In the genomic region with DNA sequence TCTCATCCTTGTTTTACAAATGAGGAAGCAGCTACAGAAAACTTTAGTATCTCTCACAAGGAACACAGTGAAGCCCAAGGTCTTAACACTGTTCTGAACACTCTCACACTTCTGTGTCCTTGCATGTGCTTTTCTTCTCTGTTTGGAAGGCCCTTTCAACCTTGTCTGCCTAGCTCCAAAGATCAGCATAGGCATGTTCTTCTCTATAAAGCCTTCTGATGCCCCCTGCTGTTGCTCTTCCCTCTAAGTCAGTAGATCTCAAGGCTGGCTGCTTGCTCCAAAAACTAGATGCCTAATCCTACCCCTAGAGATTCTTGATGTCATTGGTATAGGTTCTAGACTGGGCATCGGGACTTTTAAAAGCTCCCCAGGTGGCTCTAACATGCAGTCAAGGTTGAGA, we compare ENCODE assay signal across 8 cellular contexts. TPM values are rescaled to one million over a fixed set of nuclear protein-coding genes. Genes with fewer than 3 reads are reported as not detected.
A peak's percentile ranks its signal among the peaks of the same experiment; 100 is the strongest.
DNase-seq lines count a peak whose midpoint lies in the region; ATAC-seq and TF ChIP-seq lines count a peak whose summit lies in the region.

No MANE protein-coding gene starts in this region.

- no peak overlapping the region for H2AFZ ChIP-seq in H9 (ENCODE audit: low read length)

- no peaks in the 10 kb centered on the region for H3K27me3 Mint-ChIP-seq in H9 (ENCODE audit: low read depth)

- H3K4ac ChIP-seq in H9 (ENCODE audit: low read depth, low read length), result no peak overlapping the region

- H4K20me1 ChIP-seq in H9 (ENCODE audit: control insufficient read depth, insufficient read depth, insufficient read length), result no peaks in the 10 kb centered on the region

- H2BK20ac ChIP-seq in H9 (ENCODE audit: low read depth, low read length, poor library complexity, severe bottlenecking), result no peak overlapping the region

- H3K4me3 Mint-ChIP-seq in H9, result no peak overlapping the region

- H3K79me1 ChIP-seq in H9 (ENCODE audit: insufficient read depth, low read depth, low read length, poor library complexity, severe bottlenecking), result peaks cover 2% of the 10 kb centered on the region

- H3K4me3 ChIP-seq in lower lobe of right lung (peak overlapping the region; percentile 24), suprapubic skin (no peak overlapping the region)

- no peak overlapping the region for H3K27ac ChIP-seq in H9 (ENCODE audit: insufficient read length, low read depth, low read length)
- H3K27ac ChIP-seq in lower lobe of right lung, result peak overlapping the region; percentile 73
- peak overlapping the region; percentile 64 for H3K27ac ChIP-seq in suprapubic skin

- no peak overlapping the region for H2BK120ac ChIP-seq in H9 (ENCODE audit: low read depth, low read length, poor library complexity, severe bottlenecking)

- H4K8ac ChIP-seq in H9 (replicated peaks; ENCODE audit: insufficient read length, low read depth, low read length), result no peak overlapping the region

- TF ChIP-seq POLR2A in suprapubic skin (IDR thresholded peaks at IDR 0.05), result no peak

- no peak overlapping the region for H3K23ac ChIP-seq in H9 (ENCODE audit: insufficient read length, low read depth, low read length)

- H3K9me3 Mint-ChIP-seq in H9, result no peaks in the 10 kb centered on the region

- TF ChIP-seq CTCF in H9 (conservative IDR thresholded peaks at IDR 0.05) (peak; percentile 34; the same call in 2 of the 3 replicates), lower lobe of right lung (IDR thresholded peaks at IDR 0.05) (peak; percentile 53), suprapubic skin (IDR thresholded peaks at IDR 0.05) (peak; percentile 19 to 26)

- H3K36me3 ChIP-seq in lower lobe of right lung, result no peaks in the 10 kb centered on the region
- H3K36me3 ChIP-seq in suprapubic skin, result no peaks in the 10 kb centered on the region

- H3K4me1 ChIP-seq in H9 (ENCODE audit: insufficient read depth, low read length) (peaks cover 3% of the 10 kb centered on the region; the same call in 1 of the 2 replicates), lower lobe of right lung (peaks cover 18% of the 10 kb centered on the region), suprapubic skin (peaks cover 34% of the 10 kb centered on the region)

- WGBS in H9 (ENCODE audit: extremely low coverage, insufficient read length, low lambda C conversion rate), result no CpG with 5 or more reads among the region's 1 CpG
- WGBS in suprapubic skin, result 82% methylated on average over 1 of the region's 1 CpG

- no peak overlapping the region for H4K5ac ChIP-seq in H9 (ENCODE audit: insufficient read length, low read depth, low read length)

- no peak overlapping the region for H3K27ac Mint-ChIP-seq in H9

- no peak overlapping the region for H2BK15ac ChIP-seq in H9 (ENCODE audit: low read depth, low read length)

- no peak overlapping the region for H3K4me2 ChIP-seq in H9 (ENCODE audit: insufficient read depth, insufficient read length, low read length)

- no peak overlapping the region for H4K91ac ChIP-seq in H9 (ENCODE audit: insufficient read length, low read depth, low read length)

- H3K36me3 Mint-ChIP-seq in H9 (ENCODE audit: insufficient read depth in 1 of 3, low read depth in 3 of 3), result peaks cover 4 to 12% (median 4%) of the 10 kb centered on the region in 3 experiments; a peak in 6 of 7 replicates

- H3T11ph ChIP-seq in H9 (ENCODE audit: low read length), result no peak overlapping the region

- no peak overlapping the region for H2BK5ac ChIP-seq in H9 (ENCODE audit: insufficient read length, low read length)

- peaks cover 4% of the 10 kb centered on the region; the same call in 1 of the 2 replicates for H3K79me2 ChIP-seq in H9 (ENCODE audit: insufficient read depth, low read length)

- ATAC-seq in lower lobe of right lung, result peak; percentile 93 to 94

- H3K56ac ChIP-seq in H9 (ENCODE audit: insufficient read length, low read depth, low read length), result no peak overlapping the region

- peaks cover 35% of the 10 kb centered on the region in 2 experiments for H3K4me1 Mint-ChIP-seq in H9

- no peak overlapping the region for H2BK12ac ChIP-seq in H9 (ENCODE audit: insufficient read length, low read depth, low read length)

- H3K27me3 ChIP-seq in H9 (ENCODE audit: insufficient read depth, low read length) (no peaks in the 10 kb centered on the region), lower lobe of right lung (ENCODE audit: low read depth) (no peaks in the 10 kb centered on the region), suprapubic skin (no peaks in the 10 kb centered on the region)

- H3K14ac ChIP-seq in H9 (ENCODE audit: insufficient read depth, low read length), result no peak overlapping the region

- no peaks in the 10 kb centered on the region for H3K9me3 ChIP-seq in H9 (ENCODE audit: control insufficient read depth, low read depth, low read length)
- no peaks in the 10 kb centered on the region for H3K9me3 ChIP-seq in lower lobe of right lung
- no peaks in the 10 kb centered on the region for H3K9me3 ChIP-seq in suprapubic skin

- no peak overlapping the region for H2AK5ac ChIP-seq in H9 (ENCODE audit: insufficient read length, low read length)

- no peaks in the 10 kb centered on the region for H3K23me2 ChIP-seq in H9 (ENCODE audit: insufficient read length, low read depth, low read length, poor library complexity, severe bottlenecking)

- intact Hi-C loops in lower lobe of right lung (cut with DNase I), result loop anchor here (10.0 kb wide), 1 partner anchor 117 kb away; a partner anchor contains a TSS

- H3K9ac ChIP-seq in H9 (ENCODE audit: extremely low read depth, insufficient read length, low read length), result no peak overlapping the region

- no peak for TF ChIP-seq EP300 in suprapubic skin (IDR thresholded peaks at IDR 0.05)

- DNase-seq in activated CD8-positive, alpha-beta memory T cell treated with anti-CD3 and anti-CD28 coated beads, Interleukin-2, amount 50 U/mL, for 4 hours, result peak; percentile 23
- DNase-seq in activated CD8-positive, alpha-beta memory T cell treated with anti-CD3 and anti-CD28 coated beads for 24 hours, result no peak
- peak; percentile 40 for DNase-seq in H9
- DNase-seq in MV-4-11 (lab: John Stamatoyannopoulos, UW), result peak; percentile 78
- peak; percentile 51 for DNase-seq in SKM-1 (lab: John Stamatoyannopoulos, UW; ENCODE audit: unreplicated experiment)
- DNase-seq in dedifferentiated amniotic fluid mesenchymal stem cell (ENCODE audit: extremely low spot score), result peak; percentile 69
- DNase-seq in lower lobe of right lung, result no peak
- DNase-seq in suprapubic skin (ENCODE audit: low spot score in 2 of 2), result no peak

- no peak overlapping the region for H3K18ac ChIP-seq in H9 (ENCODE audit: insufficient read length, low read depth, low read length)

RNA-seq across cellular contexts. Expression of a gene that starts 5.9 kb away (rescaled TPM):
- total RNA-seq in H9 (2021) (86.9 and 95.3 TPM in 2 replicates), lower lobe of right lung (15.9 TPM), suprapubic skin (10 to 100 TPM in 2 of 4 donors, 1 to 10 TPM in 2; 6.2 to 14.1 (median 9.7) TPM)

RNA-seq across cellular contexts. Expression of a gene that starts 6.0 kb away (rescaled TPM):
- total RNA-seq in H9 (2021) (not detected in 2 replicates), lower lobe of right lung (0.27 TPM), suprapubic skin (not detected)

Comparison
In these comparisons a context has a peak if more than half of its experiments do, and no peak if none do; other contexts are left out.
1. DNase-seq: peak in activated CD8-positive, alpha-beta memory T cell treated with anti-CD3 and anti-CD28 coated beads, Interleukin-2, amount 50 U/mL, for 4 hours (single experiment), H9 (single experiment), MV-4-11 (single experiment), SKM-1 (single experiment) and dedifferentiated amniotic fluid mesenchymal stem cell (single experiment); none in activated CD8-positive, alpha-beta memory T cell treated with anti-CD3 and anti-CD28 coated beads for 24 hours (single experiment), lower lobe of right lung (single experiment) and suprapubic skin (0 of 2).
2. Peak in every context shown above with its lines, with median percentiles within 50 percentile points of each other: CTCF ChIP-seq.